In genomic region chr1:108050911-108051624, GRCh38 we compare ENCODE assay signal across 12 cellular contexts.
A peak's percentile ranks its signal among the peaks of the same experiment; 100 is the strongest.
DNase-seq lines count a peak whose midpoint lies in the region; ATAC-seq lines count a peak whose summit lies in the region.
"Had no signal": no experiment of that assay in that cellular context is flagged by ENCODE, and none has a peak within 500 bp of the region (broad histone marks: within the 10 kb centered on the region; RNA-seq: fewer than 3 reads in every experiment).

No MANE protein-coding gene starts in this region.

- H3K4me3 ChIP-seq in mononuclear cell (ENCODE audit: low read length), result peak overlapping the region; percentile 19

- peaks cover 78% of the 10 kb centered on the region for H3K4me1 ChIP-seq in mononuclear cell (ENCODE audit: insufficient read depth, low read length)

- H3K27me3 ChIP-seq in mononuclear cell (ENCODE audit: insufficient read depth, low read length), result no peaks in the 10 kb centered on the region

- DNase-seq in stimulated activated CD4-positive, alpha-beta T cell treated with anti-CD3 and anti-CD28 coated beads, Interleukin-4, amount 100 ng/mL, for 24 hours, result peak; percentile 13
- no peak for DNase-seq in stimulated activated CD4-positive, alpha-beta T cell treated with anti-CD3 and anti-CD28 coated beads, Interleukin-1b, Interleukin-23, amount 100 ng/mL, for 48 hours
- peak; percentile 45 to 82 for DNase-seq in dermis microvascular lymphatic vessel endothelial cell (ENCODE audit: low read depth in 2 of 2)
- DNase-seq in NCI-H1417 treated with DMSO at 0.1 percent for 48 hours (lab: John Stamatoyannopoulos, UW), result no peak
- DNase-seq: activated naive CD4-positive, alpha-beta T cell treated with anti-CD3 and anti-CD28 coated beads, Interleukin-2, amount 50 U/mL, for 16 hours; mammary epithelial cell; T-helper 17 cell had no signal

- ATAC-seq in HG03565 (IDR thresholded peaks at IDR 0.05; ENCODE audit: unreplicated experiment), result no peak
- no peak for ATAC-seq in HG03460 (IDR thresholded peaks at IDR 0.05; ENCODE audit: unreplicated experiment)
- no peak for ATAC-seq in GM18519 (IDR thresholded peaks at IDR 0.05; ENCODE audit: low FRiP score, unreplicated experiment)
- ATAC-seq: HCT116, T-helper 17 cell had no signal

- no peaks in the 10 kb centered on the region for H3K9me3 ChIP-seq in mononuclear cell (ENCODE audit: low read depth, low read length)

Comparison
In these comparisons a context has a peak if more than half of its experiments do, and no peak if none do; other contexts are left out.
1. DNase-seq: peak in stimulated activated CD4-positive, alpha-beta T cell treated with anti-CD3 and anti-CD28 coated beads, Interleukin-4, amount 100 ng/mL, for 24 hours (single experiment) and dermis microvascular lymphatic vessel endothelial cell (2 of 2); none in stimulated activated CD4-positive, alpha-beta T cell treated with anti-CD3 and anti-CD28 coated beads, Interleukin-1b, Interleukin-23, amount 100 ng/mL, for 48 hours (single experiment) and NCI-H1417 treated with DMSO at 0.1 percent for 48 hours (single experiment).